1 cellular context compared by ENCODE assay signal in genomic region chr1:158019177-158019868, GRCh38.
TF ChIP-seq lines count a peak whose summit lies in the region.

No MANE protein-coding gene starts in this region.

TF ChIP-seq in H1, 55 proteins besides CTCF, POLR2A, EP300 and RAD21 (continued from another document):
- TF ChIP-seq, protein P1, sequence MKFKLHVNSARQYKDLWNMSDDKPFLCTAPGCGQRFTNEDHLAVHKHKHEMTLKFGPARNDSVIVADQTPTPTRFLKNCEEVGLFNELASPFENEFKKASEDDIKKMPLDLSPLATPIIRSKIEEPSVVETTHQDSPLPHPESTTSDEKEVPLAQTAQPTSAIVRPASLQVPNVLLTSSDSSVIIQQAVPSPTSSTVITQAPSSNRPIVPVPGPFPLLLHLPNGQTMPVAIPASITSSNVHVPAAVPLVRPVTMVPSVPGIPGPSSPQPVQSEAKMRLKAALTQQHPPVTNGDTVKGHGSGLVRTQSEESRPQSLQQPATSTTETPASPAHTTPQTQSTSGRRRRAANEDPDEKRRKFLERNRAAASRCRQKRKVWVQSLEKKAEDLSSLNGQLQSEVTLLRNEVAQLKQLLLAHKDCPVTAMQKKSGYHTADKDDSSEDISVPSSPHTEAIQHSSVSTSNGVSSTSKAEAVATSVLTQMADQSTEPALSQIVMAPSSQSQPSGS (IDR thresholded peaks at IDR 0.05; ENCODE audit: low read length): no peak
- no peak for TF ChIP-seq RXRA (IDR thresholded peaks at IDR 0.05; ENCODE audit: insufficient read depth, low read depth, low read length)
- TF ChIP-seq CHD1 (IDR thresholded peaks at IDR 0.05; ENCODE audit: low read depth, low read length): no peak
- no peak for TF ChIP-seq CBX5 (IDR thresholded peaks at IDR 0.05; ENCODE audit: low read depth, low read length)
- TF ChIP-seq TBP (IDR thresholded peaks at IDR 0.05; ENCODE audit: low read depth, low read length): no peak
- no peak for TF ChIP-seq BCL11A (IDR thresholded peaks at IDR 0.05; ENCODE audit: low read depth in 2 of 2, low read length in 2 of 2)
- no peak for TF ChIP-seq NRF1 (IDR thresholded peaks at IDR 0.05; ENCODE audit: low read depth, low read length)
- TF ChIP-seq MAX (IDR thresholded peaks at IDR 0.05): no peak
- TF ChIP-seq, protein P2, sequence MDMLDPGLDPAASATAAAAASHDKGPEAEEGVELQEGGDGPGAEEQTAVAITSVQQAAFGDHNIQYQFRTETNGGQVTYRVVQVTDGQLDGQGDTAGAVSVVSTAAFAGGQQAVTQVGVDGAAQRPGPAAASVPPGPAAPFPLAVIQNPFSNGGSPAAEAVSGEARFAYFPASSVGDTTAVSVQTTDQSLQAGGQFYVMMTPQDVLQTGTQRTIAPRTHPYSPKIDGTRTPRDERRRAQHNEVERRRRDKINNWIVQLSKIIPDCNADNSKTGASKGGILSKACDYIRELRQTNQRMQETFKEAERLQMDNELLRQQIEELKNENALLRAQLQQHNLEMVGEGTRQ (IDR thresholded peaks at IDR 0.05; ENCODE audit: low read length): no peak
- TF ChIP-seq HDAC6 (IDR thresholded peaks at IDR 0.05; ENCODE audit: low read depth, low read length): no peak
- peak; percentile 42 to 79; a peak in 2 of 4 replicates for TF ChIP-seq HDAC2 (IDR thresholded peaks at IDR 0.05; ENCODE audit: borderline replicate concordance in 1 of 2, low read depth in 2 of 2, low read length in 2 of 2)
- TF ChIP-seq SRF (IDR thresholded peaks at IDR 0.05; ENCODE audit: low read depth, low read length): no peak
- no peak for TF ChIP-seq ZNF274 (IDR thresholded peaks at IDR 0.05; ENCODE audit: borderline replicate concordance, extremely low read depth, low read length)
- no peak for TF ChIP-seq GTF2F1 (IDR thresholded peaks at IDR 0.05; ENCODE audit: borderline replicate concordance, low read depth, low read length)
- no peak for TF ChIP-seq KDM4A (IDR thresholded peaks at IDR 0.05; ENCODE audit: low read depth, low read length, severe bottlenecking)
- TF ChIP-seq CHD7 (IDR thresholded peaks at IDR 0.05; ENCODE audit: insufficient replicate concordance, low read length): no peak
- no peak for TF ChIP-seq YY1 (IDR thresholded peaks at IDR 0.05; ENCODE audit: low read depth, low read length)
- TF ChIP-seq SIN3A (conservative IDR thresholded peaks at IDR 0.05 in 1 of 2, IDR thresholded peaks at IDR 0.05 in 1 of 2; ENCODE audit: low read depth in 1 of 2, low read length in 2 of 2): no peak
- peak; percentile 71; the same call in 1 of the 2 replicates for TF ChIP-seq JUN (IDR thresholded peaks at IDR 0.05; ENCODE audit: low read depth, low read length)
- TF ChIP-seq BRCA1 (IDR thresholded peaks at IDR 0.05; ENCODE audit: low read depth, low read length): no peak
- TF ChIP-seq RBBP5 (IDR thresholded peaks at IDR 0.05; ENCODE audit: borderline replicate concordance, low read depth, low read length): peak; percentile 53; the same call in 1 of the 2 replicates
- TF ChIP-seq NANOG (IDR thresholded peaks at IDR 0.05; ENCODE audit: insufficient read depth, low read depth, low read length, poor library complexity, severe bottlenecking): no peak
- TF ChIP-seq EZH2 (IDR thresholded peaks at IDR 0.05; ENCODE audit: low read depth, low read length, severe bottlenecking): no peak
- TF ChIP-seq GABPA (IDR thresholded peaks at IDR 0.05; ENCODE audit: borderline replicate concordance, insufficient read depth, low read length): no peak
- no peak for TF ChIP-seq SIRT6 (IDR thresholded peaks at IDR 0.05; ENCODE audit: low read length)
- TF ChIP-seq TAF7 (optimal IDR thresholded peaks at IDR 0.05; ENCODE audit: borderline replicate concordance, low read depth, low read length): no peak
- TF ChIP-seq EGR1 (IDR thresholded peaks at IDR 0.05; ENCODE audit: borderline replicate concordance, low read depth, low read length): no peak
- peak; percentile 64; the same call in 1 of the 2 replicates for TF ChIP-seq TAF1 (IDR thresholded peaks at IDR 0.05; ENCODE audit: low read depth, low read length)
- no peak for TF ChIP-seq CREB1 (IDR thresholded peaks at IDR 0.05)
- peak; percentile 72; the same call in 1 of the 2 replicates for TF ChIP-seq JUND (IDR thresholded peaks at IDR 0.05; ENCODE audit: low read length)
- TF ChIP-seq FOSL1 (IDR thresholded peaks at IDR 0.05; ENCODE audit: insufficient read depth, low read depth, low read length): no peak
- TF ChIP-seq MAFK (IDR thresholded peaks at IDR 0.05; ENCODE audit: low read depth, low read length): no peak
- TF ChIP-seq, protein P3, sequence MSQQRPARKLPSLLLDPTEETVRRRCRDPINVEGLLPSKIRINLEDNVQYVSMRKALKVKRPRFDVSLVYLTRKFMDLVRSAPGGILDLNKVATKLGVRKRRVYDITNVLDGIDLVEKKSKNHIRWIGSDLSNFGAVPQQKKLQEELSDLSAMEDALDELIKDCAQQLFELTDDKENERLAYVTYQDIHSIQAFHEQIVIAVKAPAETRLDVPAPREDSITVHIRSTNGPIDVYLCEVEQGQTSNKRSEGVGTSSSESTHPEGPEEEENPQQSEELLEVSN (IDR thresholded peaks at IDR 0.05): no peak
- TF ChIP-seq KDM1A (IDR thresholded peaks at IDR 0.05; ENCODE audit: borderline replicate concordance, low read length): no peak
- TF ChIP-seq BACH1 (IDR thresholded peaks at IDR 0.05; ENCODE audit: low read length): no peak
- no peak for TF ChIP-seq CTBP2 (IDR thresholded peaks at IDR 0.05; ENCODE audit: borderline replicate concordance, insufficient read depth, insufficient read length, low read length)
- TF ChIP-seq ASH2L (IDR thresholded peaks at IDR 0.05; ENCODE audit: low read length): peak; percentile 78
- 0 out of 2 replicates have a peak, but pooled peaks have one; percentile 15 for TF ChIP-seq TCF12 (IDR thresholded peaks at IDR 0.05; ENCODE audit: low read depth, low read length)
- TF ChIP-seq SP2 (IDR thresholded peaks at IDR 0.05; ENCODE audit: low read length): no peak
- TF ChIP-seq SP4 (IDR thresholded peaks at IDR 0.05; ENCODE audit: low read length): no peak
- TF ChIP-seq SP1 (IDR thresholded peaks at IDR 0.05; ENCODE audit: low read depth, low read length): peak; percentile 86
- TF ChIP-seq RNF2 (IDR thresholded peaks at IDR 0.05; ENCODE audit: borderline replicate concordance, low read depth, low read length, missing control alignments, poor library complexity, severe bottlenecking): no peak
- TF ChIP-seq POLR2AphosphoS5 (IDR thresholded peaks at IDR 0.05; ENCODE audit: low read depth, low read length): no peak
